10 cellular contexts compared by ENCODE assay signal in the genomic region with DNA sequence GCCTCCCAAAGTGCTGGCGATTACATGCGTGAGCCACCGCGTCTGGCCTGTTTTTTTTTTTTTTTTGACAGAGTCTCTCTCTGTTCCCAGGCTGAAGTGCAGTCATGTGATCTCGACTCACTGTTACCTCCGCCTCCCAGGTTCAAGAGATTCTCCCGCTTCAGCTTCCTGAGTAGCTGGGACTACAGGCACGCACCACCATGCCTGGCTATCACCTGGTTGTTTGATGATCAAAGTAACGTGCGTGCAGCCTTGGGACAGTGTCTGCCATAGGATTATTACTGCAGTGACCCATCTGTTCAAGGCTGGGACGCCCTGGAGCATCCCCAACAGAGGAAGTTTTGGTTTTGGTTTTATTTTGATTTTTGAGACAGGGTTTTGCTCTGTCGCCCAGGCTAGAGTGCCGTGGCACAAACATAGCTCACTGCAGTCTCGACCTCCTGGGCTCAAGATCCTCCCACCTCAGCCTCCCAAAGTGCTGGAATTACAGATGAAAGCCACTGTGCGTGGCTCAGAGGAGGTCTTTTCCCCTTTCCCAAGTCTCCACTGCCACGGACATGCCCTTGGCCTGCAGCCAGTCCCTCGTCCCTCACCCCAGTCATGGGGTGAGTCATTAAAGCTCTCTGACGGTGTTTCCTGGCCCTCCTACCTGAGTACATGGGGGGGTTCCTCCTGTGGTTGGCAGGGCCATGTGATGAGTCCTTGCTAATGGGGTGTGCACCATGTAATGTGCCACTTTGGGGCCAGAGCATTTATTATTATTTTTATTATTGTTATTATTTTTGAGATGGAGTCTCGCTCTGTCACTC.
DNase-seq lines count a peak whose midpoint lies in the region; ATAC-seq, FAIRE-seq and TF ChIP-seq lines count a peak whose summit lies in the region.
"Had no signal": no experiment of that assay in that cellular context is flagged by ENCODE, and none has a peak within 500 bp of the region (broad histone marks: within the 10 kb centered on the region; RNA-seq: fewer than 3 reads in every experiment).

No MANE protein-coding gene starts in this region.

- in situ Hi-C loops in K562 (cut with MboI): no loop called here

- peak overlapping the region; percentile 90 for H3K4me3 Mint-ChIP-seq in T-helper 17 cell
- H3K4me3 Mint-ChIP-seq in stimulated activated naive CD8-positive, alpha-beta T cell treated with anti-CD3 and anti-CD28 coated beads, Interleukin-15, Interleukin-2, amounts not matched to agents 100 ng/mL and 50 ng/mL, for 24 hours: peak overlapping the region; percentile 75
- H3K4me3 Mint-ChIP-seq: neural crest cell had no signal

- no peak for TF ChIP-seq RAD21 in K562 (CRISPR knock-in tag; conservative IDR thresholded peaks at IDR 0.05 in 1 of 2, IDR thresholded peaks at IDR 0.05 in 1 of 2)

- H3K36me3 ChIP-seq in K562 (ENCODE audit: control insufficient read depth, insufficient read depth, low read length): no peaks in the 10 kb centered on the region

- intact Hi-C loops in K562 (cut with micrococcal nuclease) (no loop called here), Right ventricle myocardium superior (cut with DNase I) (no loop called here)

- TF ChIP-seq CTCF in K562 (IDR thresholded peaks at IDR 0.05 in 2 of 3, conservative IDR thresholded peaks at IDR 0.05 in 1 of 3; ENCODE audit: insufficient read depth in 2 of 3, low read depth in 1 of 3, low read length in 3 of 3) (no peak), coronary artery (IDR thresholded peaks at IDR 0.05) (no peak)

- peak; percentile 35 for DNase-seq in stimulated activated CD4-positive, alpha-beta T cell treated with anti-CD3 and anti-CD28 coated beads, Interleukin-15, amount 100 ng/mL, for 24 hours
- no peak for DNase-seq in stimulated activated CD4-positive, alpha-beta T cell treated with anti-CD3 and anti-CD28 coated beads, Interleukin-12 subunit alpha, Interleukin-12 subunit beta, amount 100 ng/mL, for 4 hours
- DNase-seq in T-helper 17 cell: no peak
- no peak for DNase-seq in K562 (ENCODE audit: extremely low read depth in 1 of 4, low spot score in 3 of 4)
- no peak for DNase-seq in Right ventricle myocardium superior
- no peak for DNase-seq in NCI-H1417 (lab: John Stamatoyannopoulos, UW)
- no peak for DNase-seq in coronary artery (ENCODE audit: low spot score)
- DNase-seq: NCI-H774 had no signal

- no TSS peak for BruUV-seq in K562 (replicated peaks; lab: Mats Ljungman, UMichigan)

- POLR2A ChIA-PET in K562 (lab: Yijun Ruan, JAX): interaction anchor here (1.2 to 1.3 kb wide), 2 partner anchors 60 to 66 kb away, joined by 3 to 5 read pairs; no protein-coding TSS in a partner anchor

- no peak overlapping the region for H3K4me2 ChIP-seq in K562 (ENCODE audit: insufficient read depth, low read length)

- TF ChIP-seq POLR2A in K562 (conservative IDR thresholded peaks at IDR 0.05): no peak

- H3K9me3 Mint-ChIP-seq in stimulated activated naive CD8-positive, alpha-beta T cell treated with anti-CD3 and anti-CD28 coated beads, Interleukin-15, Interleukin-2, amounts not matched to agents 100 ng/mL and 50 ng/mL, for 24 hours: no peaks in the 10 kb centered on the region
- H3K9me3 Mint-ChIP-seq: neural crest cell had no signal

- 8% methylated on average over 17 of the region's 19 CpGs for WGBS in K562 (ENCODE audit: insufficient coverage, low coverage, missing lambda C conversion rate)

- no peak for TF ChIP-seq EP300 in K562 (IDR thresholded peaks at IDR 0.05; ENCODE audit: low read length)

- H3K4me1 Mint-ChIP-seq in T-helper 17 cell: peaks cover 25% of the 10 kb centered on the region
- H3K4me1 Mint-ChIP-seq in stimulated activated naive CD8-positive, alpha-beta T cell treated with anti-CD3 and anti-CD28 coated beads, Interleukin-15, Interleukin-2, amounts not matched to agents 100 ng/mL and 50 ng/mL, for 24 hours (ENCODE audit: low read depth): peaks cover 20% of the 10 kb centered on the region

- no peaks in the 10 kb centered on the region for H3K36me3 Mint-ChIP-seq in T-helper 17 cell (ENCODE audit: low read depth)
- no peaks in the 10 kb centered on the region for H3K36me3 Mint-ChIP-seq in stimulated activated naive CD8-positive, alpha-beta T cell treated with anti-CD3 and anti-CD28 coated beads, Interleukin-15, Interleukin-2, amounts not matched to agents 100 ng/mL and 50 ng/mL, for 24 hours (ENCODE audit: low read depth)

- FAIRE-seq in K562 (lab: Jason Lieb, UNC): no peak

- no peaks in the 10 kb centered on the region for H3K27me3 Mint-ChIP-seq in T-helper 17 cell
- no peaks in the 10 kb centered on the region for H3K27me3 Mint-ChIP-seq in stimulated activated naive CD8-positive, alpha-beta T cell treated with anti-CD3 and anti-CD28 coated beads, Interleukin-15, Interleukin-2, amounts not matched to agents 100 ng/mL and 50 ng/mL, for 24 hours

- H3K79me2 ChIP-seq in K562 (ENCODE audit: control insufficient read depth, insufficient read depth, low read length): no peaks in the 10 kb centered on the region

- no peaks in the 10 kb centered on the region for H4K20me1 ChIP-seq in K562 (replicated peaks; ENCODE audit: control insufficient read depth, insufficient read depth, low read length)

- no peak overlapping the region for H3K4me3 ChIP-seq in K562
- no peak overlapping the region for H3K4me3 ChIP-seq in coronary artery

- peaks cover 0 to 13% of the 10 kb centered on the region in 2 experiments; a peak in 2 of 5 replicates for H3K27me3 ChIP-seq in K562 (ENCODE audit: control insufficient read depth in 2 of 2, insufficient read depth in 2 of 2, low read length in 2 of 2)

- H3K27ac Mint-ChIP-seq in T-helper 17 cell: peak overlapping the region; percentile 68
- peak overlapping the region; percentile 79 for H3K27ac Mint-ChIP-seq in stimulated activated naive CD8-positive, alpha-beta T cell treated with anti-CD3 and anti-CD28 coated beads, Interleukin-15, Interleukin-2, amounts not matched to agents 100 ng/mL and 50 ng/mL, for 24 hours

- no peak overlapping the region for H2AFZ ChIP-seq in K562 (ENCODE audit: low read depth, low read length)

- H3K9me1 ChIP-seq in K562 (ENCODE audit: control insufficient read depth, insufficient read depth, low read length): no peaks in the 10 kb centered on the region

- peak overlapping the region in 1 of 2 experiments; percentile 50; a peak in 2 of 4 replicates for H3K9ac ChIP-seq in K562 (ENCODE audit: insufficient read depth in 1 of 2, low read depth in 2 of 2, low read length in 2 of 2)

- peaks cover 0 to 27% of the 10 kb centered on the region in 2 experiments; a peak in 2 of 5 replicates for H3K4me1 ChIP-seq in K562 (replicated peaks in 1 of 2; ENCODE audit: control insufficient read depth in 2 of 2, insufficient read depth in 2 of 2, low read length in 2 of 2)

- H3K9me3 ChIP-seq in T-helper 17 cell (ENCODE audit: control insufficient read depth, low read length, poor library complexity, severe bottlenecking) (no peaks in the 10 kb centered on the region), K562 (replicated peaks; ENCODE audit: control insufficient read depth, insufficient read depth, low read depth, low read length) (no peaks in the 10 kb centered on the region)

- CTCF ChIA-PET in K562 (lab: Yijun Ruan, JAX; ENCODE audit: low intra/inter-chr PET ratio): no interaction called here

- no peak overlapping the region for H3K27ac ChIP-seq in K562 (ENCODE audit: extremely low read depth, low read depth, low read length)
- H3K27ac ChIP-seq in coronary artery: no peak overlapping the region

- ATAC-seq in T-helper 17 cell (peak; percentile 76), K562 (no peak), Right ventricle myocardium superior (ENCODE audit: poor library complexity) (no peak)
